1 cellular context compared by ENCODE assay signal in genomic region chr14:101562659-101563351, GRCh38.
TF ChIP-seq lines count a peak whose summit lies in the region.

No MANE protein-coding gene starts in this region.

TF ChIP-seq in H1, 55 proteins besides CTCF, POLR2A, EP300 and RAD21 (continued from another document):
- TF ChIP-seq ATF2 (IDR thresholded peaks at IDR 0.05; ENCODE audit: low read length) (no peak), FOSL1 (IDR thresholded peaks at IDR 0.05; ENCODE audit: insufficient read depth, low read depth, low read length) (no peak), POU5F1 (IDR thresholded peaks at IDR 0.05; ENCODE audit: low read depth, low read length) (no peak), TCF12 (IDR thresholded peaks at IDR 0.05; ENCODE audit: low read depth, low read length) (no peak), MAFK (IDR thresholded peaks at IDR 0.05; ENCODE audit: low read depth, low read length) (no peak), EGR1 (IDR thresholded peaks at IDR 0.05; ENCODE audit: borderline replicate concordance, low read depth, low read length) (no peak), POLR2AphosphoS5 (IDR thresholded peaks at IDR 0.05; ENCODE audit: low read depth, low read length) (no peak), KDM4A (IDR thresholded peaks at IDR 0.05; ENCODE audit: low read depth, low read length, severe bottlenecking) (no peak)
